ENCODE assay signal across 12 cellular contexts in genomic region chr12:104668274-104668718, GRCh38.
DNase-seq lines count a peak whose midpoint lies in the region; ATAC-seq, FAIRE-seq and TF ChIP-seq lines count a peak whose summit lies in the region.
"Had no signal": no experiment of that assay in that cellular context is flagged by ENCODE, and none has a peak within 500 bp of the region (broad histone marks: within the 10 kb centered on the region; RNA-seq: fewer than 3 reads in every experiment).

No MANE protein-coding gene starts in this region.

- DNase-seq in DMS153 (lab: John Stamatoyannopoulos, UW) (peak; percentile 30), DMS153 treated with DMSO at 0.1 percent for 48 hours (lab: John Stamatoyannopoulos, UW; ENCODE audit: unreplicated experiment) (no peak), right cardiac atrium (peak; percentile 60 to 87 (median 84)), small intestine (peak; percentile 23), lower leg skin (ENCODE audit: low spot score in 2 of 2) (no peak), HUDEP-2 (lab: John Stamatoyannopoulos, UW; ENCODE audit: unreplicated experiment in 76 of 76) (no peak)
- DNase-seq in activated T-helper 1 cell treated with anti-CD3 and anti-CD28 coated beads, Interleukin-12 subunit alpha, Interleukin-12 subunit beta, Interleukin-2, Interleukin-4 antibody, amounts not matched to agents 30 ng/mL and 10 ng/mL and 1 ng/mL, durations not matched to agents 14 hours and 24 hours and 36 hours (ENCODE audit: low spot score): no peak
- DNase-seq: activated CD4-positive, alpha-beta T cell treated with anti-CD3 and anti-CD28 coated beads for 4 hours; GM23248 had no signal

- H3K27ac ChIP-seq in right cardiac atrium (ENCODE audit: low read length) (peak overlapping the region; percentile 92), small intestine (ENCODE audit: low read depth in 1 of 2, low read length in 1 of 2) (peak overlapping the region in 1 of 2 donors; percentile 22)
- H3K27ac ChIP-seq: 22Rv1, GM23248 had no signal

- H3K4me1 ChIP-seq in right cardiac atrium (ENCODE audit: control insufficient read depth, insufficient read depth, low read length): peaks cover 27% of the 10 kb centered on the region
- peaks cover 2 to 21% of the 10 kb centered on the region in 2 donors for H3K4me1 ChIP-seq in small intestine (ENCODE audit: control insufficient read depth in 2 of 2, insufficient read depth in 1 of 2, low read depth in 1 of 2, low read length in 1 of 2)

- no peaks in the 10 kb centered on the region for H3K9me3 Mint-ChIP-seq in activated T-helper 1 cell treated with anti-CD3 and anti-CD28 coated beads, Interleukin-12 subunit alpha, Interleukin-12 subunit beta, Interleukin-2, Interleukin-4 antibody, amounts not matched to agents 30 ng/mL and 10 ng/mL and 1 ng/mL, durations not matched to agents 14 hours and 24 hours and 36 hours
- H3K9me3 Mint-ChIP-seq: central memory CD8-positive, alpha-beta T cell had no signal

- WGBS in right cardiac atrium: 30% methylated on average over 11 of the region's 11 CpGs
- WGBS in small intestine, 3 donors: 32 to 48% (median 46%) methylated on average over 11 of the region's 11 CpGs
- WGBS in lower leg skin, 2 donors: 34 to 54% methylated on average over 11 of the region's 11 CpGs

- no peak for FAIRE-seq in small intestine (lab: Jason Lieb, UNC)

- H3K27me3 Mint-ChIP-seq in activated T-helper 1 cell treated with anti-CD3 and anti-CD28 coated beads, Interleukin-12 subunit alpha, Interleukin-12 subunit beta, Interleukin-2, Interleukin-4 antibody, amounts not matched to agents 30 ng/mL and 10 ng/mL and 1 ng/mL, durations not matched to agents 14 hours and 24 hours and 36 hours (ENCODE audit: insufficient read depth): no peaks in the 10 kb centered on the region
- H3K27me3 Mint-ChIP-seq: central memory CD8-positive, alpha-beta T cell had no signal

- no peak for TF ChIP-seq POLR2A in lower leg skin (IDR thresholded peaks at IDR 0.05)

- no peaks in the 10 kb centered on the region for H3K36me3 ChIP-seq in small intestine (ENCODE audit: control insufficient read depth in 2 of 2, insufficient read depth in 2 of 2, low read length in 2 of 2)

- peaks cover 79% of the 10 kb centered on the region for H3K4me1 Mint-ChIP-seq in activated T-helper 1 cell treated with anti-CD3 and anti-CD28 coated beads, Interleukin-12 subunit alpha, Interleukin-12 subunit beta, Interleukin-2, Interleukin-4 antibody, amounts not matched to agents 30 ng/mL and 10 ng/mL and 1 ng/mL, durations not matched to agents 14 hours and 24 hours and 36 hours (ENCODE audit: low read depth)

- peak overlapping the region; percentile 47 for H3K27ac Mint-ChIP-seq in activated T-helper 1 cell treated with anti-CD3 and anti-CD28 coated beads, Interleukin-12 subunit alpha, Interleukin-12 subunit beta, Interleukin-2, Interleukin-4 antibody, amounts not matched to agents 30 ng/mL and 10 ng/mL and 1 ng/mL, durations not matched to agents 14 hours and 24 hours and 36 hours

- H3K4me3 Mint-ChIP-seq in activated T-helper 1 cell treated with anti-CD3 and anti-CD28 coated beads, Interleukin-12 subunit alpha, Interleukin-12 subunit beta, Interleukin-2, Interleukin-4 antibody, amounts not matched to agents 30 ng/mL and 10 ng/mL and 1 ng/mL, durations not matched to agents 14 hours and 24 hours and 36 hours: no peak overlapping the region
- H3K4me3 Mint-ChIP-seq: central memory CD8-positive, alpha-beta T cell had no signal

- no peak for TF ChIP-seq CTCF in lower leg skin (IDR thresholded peaks at IDR 0.05)

- ATAC-seq in right cardiac atrium: peak; percentile 61 to 80
- ATAC-seq in GM21526 (IDR thresholded peaks at IDR 0.05; ENCODE audit: low FRiP score, unreplicated experiment): no peak

- H3K4me3 ChIP-seq in right cardiac atrium (ENCODE audit: low read length): no peak overlapping the region
- H3K4me3 ChIP-seq in small intestine (ENCODE audit: low read depth in 1 of 2, low read length in 2 of 2): no peak overlapping the region
- H3K4me3 ChIP-seq in lower leg skin (ENCODE audit: low read depth, poor library complexity, severe bottlenecking): no peak overlapping the region
- H3K4me3 ChIP-seq: GM23248 had no signal

- intact Hi-C loops in activated T-helper 1 cell treated with anti-CD3 and anti-CD28 coated beads, Interleukin-12 subunit alpha, Interleukin-12 subunit beta, Interleukin-2, Interleukin-4 antibody, amounts not matched to agents 30 ng/mL and 10 ng/mL and 1 ng/mL, durations not matched to agents 14 hours and 24 hours and 36 hours (cut with micrococcal nuclease): no loop called here
- intact Hi-C loops in right cardiac atrium (cut with DNase I) (no loop called here), lower leg skin (cut with DNase I; ENCODE audit: low total_unique reads) (no loop called here)

- H3K36me3 Mint-ChIP-seq in activated T-helper 1 cell treated with anti-CD3 and anti-CD28 coated beads, Interleukin-12 subunit alpha, Interleukin-12 subunit beta, Interleukin-2, Interleukin-4 antibody, amounts not matched to agents 30 ng/mL and 10 ng/mL and 1 ng/mL, durations not matched to agents 14 hours and 24 hours and 36 hours (ENCODE audit: low read depth): peaks cover 19% of the 10 kb centered on the region

- H3K27me3 ChIP-seq in right cardiac atrium (ENCODE audit: control insufficient read depth, insufficient read depth): no peaks in the 10 kb centered on the region
- no peaks in the 10 kb centered on the region for H3K27me3 ChIP-seq in small intestine (ENCODE audit: control insufficient read depth in 2 of 2, insufficient read depth in 2 of 2, low read length in 2 of 2)

- H3K9me3 ChIP-seq in right cardiac atrium (ENCODE audit: control insufficient read depth, low read length) (no peaks in the 10 kb centered on the region), small intestine (ENCODE audit: control insufficient read depth, low read depth) (no peaks in the 10 kb centered on the region)

Comparison
In these comparisons a context has a peak if more than half of its experiments do, and no peak if none do; other contexts are left out.
1. DNase-seq: peak in DMS153 (single experiment), right cardiac atrium (3 of 3) and small intestine (single experiment); none in DMS153 treated with DMSO at 0.1 percent for 48 hours (single experiment), activated T-helper 1 cell treated with anti-CD3 and anti-CD28 coated beads, Interleukin-12 subunit alpha, Interleukin-12 subunit beta, Interleukin-2, Interleukin-4 antibody, amounts not matched to agents 30 ng/mL and 10 ng/mL and 1 ng/mL, durations not matched to agents 14 hours and 24 hours and 36 hours (single experiment), lower leg skin (0 of 2) and HUDEP-2 (0 of 76).